ENCODE assay signal across 17 cellular contexts in the genomic region with DNA sequence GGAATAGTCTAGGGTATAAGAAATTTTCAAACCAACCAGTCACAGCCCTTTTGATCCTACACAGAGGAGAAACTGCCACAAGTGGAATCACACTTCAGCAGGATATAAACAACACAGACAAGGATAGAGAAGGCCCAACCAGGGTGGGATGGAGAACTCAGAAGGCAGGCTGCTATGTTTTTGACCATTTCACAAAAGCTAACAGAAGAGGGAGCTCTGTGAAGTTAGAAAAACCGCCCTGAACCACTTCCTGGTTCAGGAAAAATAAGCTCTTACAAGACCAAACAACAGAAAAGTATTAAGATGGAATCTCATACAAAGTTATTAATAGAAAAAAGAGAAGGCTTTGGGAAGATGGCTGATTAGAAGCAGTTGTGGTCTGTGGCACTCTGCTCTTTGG. TPM values are rescaled to one million over a fixed set of nuclear protein-coding genes. Genes with fewer than 3 reads are reported as not detected.
DNase-seq lines count a peak whose midpoint lies in the region; ATAC-seq and TF ChIP-seq lines count a peak whose summit lies in the region.
"Had no signal": no experiment of that assay in that cellular context is flagged by ENCODE, and none has a peak within 500 bp of the region (broad histone marks: within the 10 kb centered on the region; RNA-seq: fewer than 3 reads in every experiment).

No MANE protein-coding gene starts in this region.

- TF ChIP-seq CTCF in CD4-positive, alpha-beta T cell (IDR thresholded peaks at IDR 0.05) = peak; percentile 22
- TF ChIP-seq CTCF in H9 (conservative IDR thresholded peaks at IDR 0.05) (peak; percentile 43; the same call in 2 of the 3 replicates), OCI-LY3 (IDR thresholded peaks at IDR 0.05; ENCODE audit: low read depth, low read length) (peak; percentile 45), epithelial cell of proximal tubule (conservative IDR thresholded peaks at IDR 0.05; ENCODE audit: low read depth, low read length) (peak; percentile 16), thyroid gland (IDR thresholded peaks at IDR 0.05) (no peak), GM13977 (IDR thresholded peaks at IDR 0.05; ENCODE audit: extremely low read depth, insufficient read depth, missing control alignments) (no peak)

- no peak overlapping the region for H3K18ac ChIP-seq in H9 (ENCODE audit: insufficient read length, low read depth, low read length)

- no peaks in the 10 kb centered on the region for H3K27me3 Mint-ChIP-seq in CD4-positive, alpha-beta T cell
- no peaks in the 10 kb centered on the region for H3K27me3 Mint-ChIP-seq in H9 (ENCODE audit: low read depth)
- H3K27me3 Mint-ChIP-seq: naive thymus-derived CD8-positive, alpha-beta T cell had no signal

- H3K23me2 ChIP-seq in H9 (ENCODE audit: insufficient read length, low read depth, low read length, poor library complexity, severe bottlenecking) = no peaks in the 10 kb centered on the region

- H3T11ph ChIP-seq in H9 (ENCODE audit: low read length) = no peak overlapping the region

- no peaks in the 10 kb centered on the region for H3K27me3 ChIP-seq in CD4-positive, alpha-beta T cell (ENCODE audit: control insufficient read depth, insufficient read depth, low read length)
- H3K27me3 ChIP-seq in H9 (ENCODE audit: insufficient read depth, low read length) (no peaks in the 10 kb centered on the region), OCI-LY3 (ENCODE audit: low read depth, low read length) (no peaks in the 10 kb centered on the region), thyroid gland (no peaks in the 10 kb centered on the region)
- H3K27me3 ChIP-seq: gastrocnemius medialis had no signal

- H3K4me3 ChIP-seq in OCI-LY3 (ENCODE audit: low read length) (no peak overlapping the region), epithelial cell of proximal tubule (ENCODE audit: low read depth, low read length) (no peak overlapping the region), thyroid gland (replicated peaks in 1 of 3) (no peak overlapping the region)
- H3K4me3 ChIP-seq: BLaER1 treated with 17β-estradiol and CSF1 and Interleukin-3, amounts not matched to agents 10 nM and 100 nM; gastrocnemius medialis had no signal

- no peak overlapping the region for H2AFZ ChIP-seq in H9 (ENCODE audit: low read length)
- peak overlapping the region; percentile 49 for H2AFZ ChIP-seq in OCI-LY3 (ENCODE audit: low read depth, low read length)

- no peak overlapping the region for H4K8ac ChIP-seq in H9 (replicated peaks; ENCODE audit: insufficient read length, low read depth, low read length)

- H4K20me1 ChIP-seq in H9 (ENCODE audit: control insufficient read depth, insufficient read depth, insufficient read length) (no peaks in the 10 kb centered on the region), OCI-LY3 (ENCODE audit: insufficient read depth, low read length) (no peaks in the 10 kb centered on the region)
- H4K20me1 ChIP-seq: BLaER1 treated with 17β-estradiol and CSF1 and Interleukin-3, amounts not matched to agents 10 nM and 100 nM had no signal

- no peaks in the 10 kb centered on the region for H3K36me3 Mint-ChIP-seq in CD4-positive, alpha-beta T cell (ENCODE audit: low read depth)
- peaks cover 0 to 6% (median 0%) of the 10 kb centered on the region in 3 experiments; a peak in 3 of 7 replicates for H3K36me3 Mint-ChIP-seq in H9 (ENCODE audit: insufficient read depth in 1 of 3, low read depth in 3 of 3)
- H3K36me3 Mint-ChIP-seq: naive thymus-derived CD8-positive, alpha-beta T cell had no signal

- H2BK15ac ChIP-seq in H9 (ENCODE audit: low read depth, low read length) = no peak overlapping the region

- peaks cover 37% of the 10 kb centered on the region for H3K4me1 Mint-ChIP-seq in CD4-positive, alpha-beta T cell (ENCODE audit: low read depth)
- H3K4me1 Mint-ChIP-seq in H9 = peaks cover 9 to 12% of the 10 kb centered on the region in 2 experiments

- H3K27ac Mint-ChIP-seq in CD4-positive, alpha-beta T cell = no peak overlapping the region
- no peak overlapping the region for H3K27ac Mint-ChIP-seq in H9

- H2BK5ac ChIP-seq in H9 (ENCODE audit: insufficient read length, low read length) = no peak overlapping the region

- no peaks in the 10 kb centered on the region for H3K4me1 ChIP-seq in H9 (ENCODE audit: insufficient read depth, low read length)
- peaks cover 15% of the 10 kb centered on the region for H3K4me1 ChIP-seq in OCI-LY3 (ENCODE audit: low read length)
- peaks cover 12 to 17% of the 10 kb centered on the region in 2 donors for H3K4me1 ChIP-seq in thyroid gland

- no peak overlapping the region for H3K14ac ChIP-seq in H9 (ENCODE audit: insufficient read depth, low read length)

- H3K79me1 ChIP-seq in H9 (ENCODE audit: insufficient read depth, low read depth, low read length, poor library complexity, severe bottlenecking) = no peaks in the 10 kb centered on the region

- H3K36me3 ChIP-seq in OCI-LY3 (replicated peaks; ENCODE audit: low read depth, low read length) (no peaks in the 10 kb centered on the region), thyroid gland (no peaks in the 10 kb centered on the region)
- H3K36me3 ChIP-seq: BLaER1 treated with 17β-estradiol and CSF1 and Interleukin-3, amounts not matched to agents 10 nM and 100 nM; gastrocnemius medialis had no signal

- peak; percentile 46 for ATAC-seq in CD4-positive, alpha-beta T cell (ENCODE audit: poor library complexity)
- ATAC-seq: gastrocnemius medialis; left colon; naive thymus-derived CD8-positive, alpha-beta T cell had no signal

- H3K56ac ChIP-seq in H9 (ENCODE audit: insufficient read length, low read depth, low read length) = no peak overlapping the region

- no peak overlapping the region for H2BK120ac ChIP-seq in H9 (ENCODE audit: low read depth, low read length, poor library complexity, severe bottlenecking)

- no peak overlapping the region for H3K4me3 Mint-ChIP-seq in CD4-positive, alpha-beta T cell
- no peak overlapping the region for H3K4me3 Mint-ChIP-seq in H9
- H3K4me3 Mint-ChIP-seq: naive thymus-derived CD8-positive, alpha-beta T cell had no signal

- H3K23ac ChIP-seq in H9 (ENCODE audit: insufficient read length, low read depth, low read length) = no peak overlapping the region

- CTCF ChIA-PET in CD4-positive, alpha-beta T cell (lab: Charles Lee) = interaction anchor here (0.8 to 1.3 kb wide), 4 partner anchors 13 to 47 kb away, joined by 3 to 4 read pairs (median 3); a partner anchor contains a TSS

- no peak for TF ChIP-seq POLR2A in thyroid gland (IDR thresholded peaks at IDR 0.05)

- H3K79me2 ChIP-seq in H9 (ENCODE audit: insufficient read depth, low read length) (no peaks in the 10 kb centered on the region), OCI-LY3 (ENCODE audit: low read length) (no peaks in the 10 kb centered on the region)

- WGBS in H9 (ENCODE audit: extremely low coverage, insufficient read length, low lambda C conversion rate) = no CpG with 5 or more reads among the region's 1 CpG
- 90 to 97% methylated on average over 1 of the region's 1 CpG for WGBS in thyroid gland, 2 donors

- H3K9me3 ChIP-seq in CD4-positive, alpha-beta T cell (ENCODE audit: control insufficient read depth, low read length) = no peaks in the 10 kb centered on the region
- H3K9me3 ChIP-seq in H9 (ENCODE audit: control insufficient read depth, low read depth, low read length) (no peaks in the 10 kb centered on the region), OCI-LY3 (ENCODE audit: insufficient read depth, low read length) (no peaks in the 10 kb centered on the region), thyroid gland (no peaks in the 10 kb centered on the region)
- H3K9me3 ChIP-seq: gastrocnemius medialis had no signal

- POLR2A ChIA-PET in CD4-positive, alpha-beta T cell (lab: Charles Lee) = interaction anchor here (0.9 to 1.2 kb wide), 3 partner anchors 22 to 47 kb away, joined by 3 to 5 read pairs (median 3); a partner anchor contains a TSS

- H3K9me3 Mint-ChIP-seq in CD4-positive, alpha-beta T cell = peaks cover 3% of the 10 kb centered on the region
- peaks cover 0 to 6% of the 10 kb centered on the region in 2 experiments; a peak in 2 of 5 replicates for H3K9me3 Mint-ChIP-seq in H9

- intact Hi-C loops in CD4-positive, alpha-beta T cell (cut with DNase I, micrococcal nuclease) = no loop called here
- intact Hi-C loops in thyroid gland (cut with DNase I) = no loop called here

- in situ Hi-C loops in GM13977 (cut with MboI; ENCODE audit: low pct_unique_long_range_greater_than_20kb, low sequenced_read_pairs, unreplicated experiment) = no loop called here

- H2BK20ac ChIP-seq in H9 (ENCODE audit: low read depth, low read length, poor library complexity, severe bottlenecking) = no peak overlapping the region

- no peak overlapping the region for H3K27ac ChIP-seq in CD4-positive, alpha-beta T cell (ENCODE audit: low read depth, low read length)
- H3K27ac ChIP-seq in H9 (ENCODE audit: insufficient read length, low read depth, low read length) (no peak overlapping the region), OCI-LY3 (ENCODE audit: low read length) (no peak overlapping the region), thyroid gland (no peak overlapping the region)
- H3K27ac ChIP-seq: BLaER1 treated with 17β-estradiol and CSF1 and Interleukin-3, amounts not matched to agents 10 nM and 100 nM; gastrocnemius medialis had no signal

- H2AK5ac ChIP-seq in H9 (ENCODE audit: insufficient read length, low read length) = no peak overlapping the region

- H4K91ac ChIP-seq in H9 (ENCODE audit: insufficient read length, low read depth, low read length) = no peak overlapping the region

- DNase-seq in CD4-positive, alpha-beta T cell = no peak
- DNase-seq in H9 = no peak
- no peak for DNase-seq in epithelial cell of proximal tubule (ENCODE audit: low read depth)
- no peak for DNase-seq in thyroid gland
- no peak for DNase-seq in kidney glomerular epithelial cell (lab: John Stamatoyannopoulos, UW)
- no peak for DNase-seq in NCI-H2227 treated with DMSO at 0.1 percent for 48 hours (lab: John Stamatoyannopoulos, UW)
- no peak for DNase-seq in GM13977 (ENCODE audit: low spot score)
- DNase-seq: aorta; gastrocnemius medialis; left colon; naive thymus-derived CD8-positive, alpha-beta T cell; NCI-H446 treated with DMSO at 0.1 percent for 48 hours had no signal

- no peak overlapping the region for H4K5ac ChIP-seq in H9 (ENCODE audit: insufficient read length, low read depth, low read length)

- H3K9ac ChIP-seq in H9 (ENCODE audit: extremely low read depth, insufficient read length, low read length) = no peak overlapping the region
- no peak overlapping the region for H3K9ac ChIP-seq in OCI-LY3 (ENCODE audit: low read length)
- H3K9ac ChIP-seq: BLaER1 treated with 17β-estradiol and CSF1 and Interleukin-3, amounts not matched to agents 10 nM and 100 nM had no signal

- H3K4me2 ChIP-seq in H9 (ENCODE audit: insufficient read depth, insufficient read length, low read length) (no peak overlapping the region), OCI-LY3 (ENCODE audit: low read length) (peak overlapping the region; percentile 12; the same call in 1 of the 2 replicates)

- H2BK12ac ChIP-seq in H9 (ENCODE audit: insufficient read length, low read depth, low read length) = no peak overlapping the region

- no peak overlapping the region for H3K4ac ChIP-seq in H9 (ENCODE audit: low read depth, low read length)

RNA-seq across cellular contexts. Expression of a gene that starts 1.0 kb away (rescaled TPM):
- not detected for total RNA-seq in CD4-positive, alpha-beta T cell
- total RNA-seq in H9 (2021) = not detected in 2 replicates
- not detected in 2 replicates for total RNA-seq in epithelial cell of proximal tubule
- not detected for total RNA-seq in thyroid gland
- total RNA-seq: aorta; dermis microvascular lymphatic vessel endothelial cell; gastrocnemius medialis; left colon; MCF 10A; naive thymus-derived CD8-positive, alpha-beta T cell; RPMI7951 had no signal

RNA-seq across cellular contexts. Expression of a gene that starts 47.3 kb away (rescaled TPM):
- total RNA-seq in CD4-positive, alpha-beta T cell = 1 to 10 TPM; 5.9 to 6.5 TPM
- 0.59 and 0.63 TPM in 2 replicates for total RNA-seq in H9 (2021)
- total RNA-seq in epithelial cell of proximal tubule = 2.0 and 3.5 TPM in 2 replicates
- total RNA-seq in thyroid gland = 1 to 10 TPM; 1.8 to 4.8 (median 3.3) TPM
- total RNA-seq: MCF 10A had no signal

Comparison
In these comparisons a context has a peak if more than half of its experiments do, and no peak if none do; other contexts are left out.
1. CTCF ChIP-seq: peak in CD4-positive, alpha-beta T cell (single experiment), H9 (single experiment), OCI-LY3 (single experiment) and epithelial cell of proximal tubule (single experiment); none in thyroid gland (0 of 6) and GM13977 (single experiment).